In genomic region chr14:100219126-100219785, GRCh38 we compare ENCODE assay signal across 22 cellular contexts. TPM values are rescaled to one million over a fixed set of nuclear protein-coding genes. Genes with fewer than 3 reads are reported as not detected.
DNase-seq lines count a peak whose midpoint lies in the region; ATAC-seq and TF ChIP-seq lines count a peak whose summit lies in the region.
"Had no signal": no experiment of that assay in that cellular context is flagged by ENCODE, and none has a peak within 500 bp of the region (broad histone marks: within the 10 kb centered on the region; RNA-seq: fewer than 3 reads in every experiment).

No MANE protein-coding gene starts in this region.

- peak in 1 of 2 donors; percentile 36 for TF ChIP-seq POLR2A in adrenal gland (IDR thresholded peaks at IDR 0.05)

- H3K4me3 ChIP-seq in adrenal gland, result no peak overlapping the region
- H3K4me3 ChIP-seq: HAP-1, left lung, upper lobe of right lung had no signal

- TF ChIP-seq CTCF in adrenal gland (IDR thresholded peaks at IDR 0.05), result no peak

- H3K4me3 Mint-ChIP-seq in activated naive CD8-positive, alpha-beta T cell, result no peak overlapping the region
- H3K4me3 Mint-ChIP-seq in activated naive CD8-positive, alpha-beta T cell treated with anti-CD3 and anti-CD28 coated beads, Interleukin-2, amount 50 U/mL, for 24 hours, result no peak overlapping the region
- H3K4me3 Mint-ChIP-seq: mesothelial cell of epicardium, nephron had no signal

- no peaks in the 10 kb centered on the region for H3K9me3 Mint-ChIP-seq in activated naive CD8-positive, alpha-beta T cell (ENCODE audit: low read depth)
- no peaks in the 10 kb centered on the region for H3K9me3 Mint-ChIP-seq in activated naive CD8-positive, alpha-beta T cell treated with anti-CD3 and anti-CD28 coated beads, Interleukin-2, amount 50 U/mL, for 24 hours
- H3K9me3 Mint-ChIP-seq: mesothelial cell of epicardium, nephron had no signal

- no peaks in the 10 kb centered on the region for H3K36me3 Mint-ChIP-seq in activated naive CD8-positive, alpha-beta T cell
- no peaks in the 10 kb centered on the region for H3K36me3 Mint-ChIP-seq in activated naive CD8-positive, alpha-beta T cell treated with anti-CD3 and anti-CD28 coated beads, Interleukin-2, amount 50 U/mL, for 24 hours (ENCODE audit: low read depth)
- H3K36me3 Mint-ChIP-seq: mesothelial cell of epicardium had no signal

- no peak for DNase-seq in activated naive CD8-positive, alpha-beta T cell treated with anti-CD3 and anti-CD28 coated beads, Interleukin-2, amount 50 U/mL, for 24 hours
- DNase-seq in adrenal gland, result peak; percentile 57 to 82 (median 79)
- peak; percentile 58 for DNase-seq in iris pigment epithelial cell (ENCODE audit: low read depth)
- DNase-seq in SIG-M5 treated with dmso at 0.1 percent for 504 hours (lab: John Stamatoyannopoulos, UW; ENCODE audit: unreplicated experiment), result no peak
- DNase-seq: activated CD4-positive, CD25-positive, alpha-beta regulatory T cell treated with anti-CD3 and anti-CD28 coated beads, Interleukin-2, amount 50 U/mL, for 72 hours; activated T-cell treated with anti-CD3 and anti-CD28 coated beads, Interleukin-2, amount 50 U/mL, for 48 hours; GF-D8; Kasumi-1; NCI-H1092; NCI-H1930; NCI-H226; NCI-H748 treated with DMSO at 0.1 percent for 48 hours; upper lobe of right lung had no signal

- H3K9me3 ChIP-seq in adrenal gland (replicated peaks in 1 of 3), result no peaks in the 10 kb centered on the region
- H3K9me3 ChIP-seq: HAP-1, left lung, upper lobe of right lung had no signal

- H3K27me3 Mint-ChIP-seq in activated naive CD8-positive, alpha-beta T cell, result no peaks in the 10 kb centered on the region
- no peaks in the 10 kb centered on the region for H3K27me3 Mint-ChIP-seq in activated naive CD8-positive, alpha-beta T cell treated with anti-CD3 and anti-CD28 coated beads, Interleukin-2, amount 50 U/mL, for 24 hours

- 49 to 59% (median 52%) methylated on average over 3 to 4 of the region's 4 CpGs for WGBS in adrenal gland, 4 donors

- H3K4me1 Mint-ChIP-seq in activated naive CD8-positive, alpha-beta T cell (ENCODE audit: low read depth), result peaks cover 19% of the 10 kb centered on the region
- peaks cover 11% of the 10 kb centered on the region for H3K4me1 Mint-ChIP-seq in activated naive CD8-positive, alpha-beta T cell treated with anti-CD3 and anti-CD28 coated beads, Interleukin-2, amount 50 U/mL, for 24 hours

- no peaks in the 10 kb centered on the region for H3K36me3 ChIP-seq in adrenal gland (replicated peaks in 1 of 2)
- H3K36me3 ChIP-seq: HAP-1, left lung, upper lobe of right lung had no signal

- H3K4me1 ChIP-seq in adrenal gland (replicated peaks in 1 of 2), result peaks cover 14 to 37% of the 10 kb centered on the region in 2 donors

- no peaks in the 10 kb centered on the region for H3K27me3 ChIP-seq in adrenal gland
- H3K27me3 ChIP-seq: left lung, upper lobe of right lung had no signal

- intact Hi-C loops in adrenal gland (cut with DNase I), result no loop called here

- peak overlapping the region; percentile 22 for H3K27ac Mint-ChIP-seq in activated naive CD8-positive, alpha-beta T cell
- no peak overlapping the region for H3K27ac Mint-ChIP-seq in activated naive CD8-positive, alpha-beta T cell treated with anti-CD3 and anti-CD28 coated beads, Interleukin-2, amount 50 U/mL, for 24 hours
- H3K27ac Mint-ChIP-seq: mesothelial cell of epicardium had no signal

- H3K27ac ChIP-seq in adrenal gland, result peak overlapping the region; percentile 38 to 75 (median 67)
- H3K27ac ChIP-seq: left lung, upper lobe of right lung had no signal

- ATAC-seq in activated naive CD8-positive, alpha-beta T cell treated with anti-CD3 and anti-CD28 coated beads, Interleukin-2, amount 50 U/mL, for 24 hours, result no peak
- no peak for ATAC-seq in GM18502 (IDR thresholded peaks at IDR 0.05; ENCODE audit: poor library complexity, unreplicated experiment)
- no peak for ATAC-seq in GM21619 (IDR thresholded peaks at IDR 0.05; ENCODE audit: unreplicated experiment)
- ATAC-seq: left lung, upper lobe of right lung had no signal

RNA-seq across cellular contexts. Expression of gene YY1, which starts 19.7 kb away (rescaled TPM):
- total RNA-seq in adrenal gland, result 10 to 100 TPM; 44.3 to 79.7 (median 57.4) TPM
- 10 to 100 TPM; 20.1 to 57.3 (median 32.7) TPM for polyA plus RNA-seq in adrenal gland

RNA-seq across cellular contexts. Expression of gene DEGS2, which starts 59.8 kb away (rescaled TPM):
- under 1 TPM in 6 of 8 donors, not detected in 2; 0.10 to 0.69 (median 0.22) TPM for total RNA-seq in adrenal gland
- polyA plus RNA-seq in adrenal gland, result under 1 TPM in 2 of 3 donors, not detected in 1; 0.32 to 0.47 TPM
- polyA plus RNA-seq: AG04450, fibroblast of lung had no signal

Comparison
In these comparisons a context has a peak if more than half of its experiments do, and no peak if none do; other contexts are left out.
1. DNase-seq: peak in adrenal gland (7 of 7) and iris pigment epithelial cell (single experiment); none in activated naive CD8-positive, alpha-beta T cell treated with anti-CD3 and anti-CD28 coated beads, Interleukin-2, amount 50 U/mL, for 24 hours (single experiment) and SIG-M5 treated with dmso at 0.1 percent for 504 hours (single experiment).